ENCODE assay signal across 8 cellular contexts in genomic region chr9:4680178-4680535, GRCh38. TPM values are rescaled to one million over a fixed set of nuclear protein-coding genes. Genes with fewer than 3 reads are reported as not detected.
DNase-seq lines count a peak whose midpoint lies in the region; ATAC-seq and TF ChIP-seq lines count a peak whose summit lies in the region.

No MANE protein-coding gene starts in this region.

- peaks cover 16% of the 10 kb centered on the region for H3K4me1 Mint-ChIP-seq in activated T-cell treated with anti-CD3 and anti-CD28 coated beads, Interleukin-2, amount 50 U/mL, for 24 hours (ENCODE audit: low read depth)
- H3K4me1 Mint-ChIP-seq in progenitor cell of endocrine pancreas (ENCODE audit: low read depth): peaks cover 7% of the 10 kb centered on the region

- H3K79me2 ChIP-seq in OCI-LY7 (ENCODE audit: insufficient read depth, low read depth, low read length): peaks cover 32% of the 10 kb centered on the region

- no peak overlapping the region for H3K27ac Mint-ChIP-seq in activated T-cell treated with anti-CD3 and anti-CD28 coated beads, Interleukin-2, amount 50 U/mL, for 24 hours
- H3K27ac Mint-ChIP-seq in progenitor cell of endocrine pancreas: no peak overlapping the region

- H3K9me3 ChIP-seq in OCI-LY7 (ENCODE audit: low read length) (no peaks in the 10 kb centered on the region), sigmoid colon (no peaks in the 10 kb centered on the region)

- no peaks in the 10 kb centered on the region for H3K9me2 ChIP-seq in OCI-LY7 (ENCODE audit: insufficient read depth, low read length)

- H3K4me3 Mint-ChIP-seq in activated T-cell treated with anti-CD3 and anti-CD28 coated beads, Interleukin-2, amount 50 U/mL, for 24 hours: no peak overlapping the region
- no peak overlapping the region for H3K4me3 Mint-ChIP-seq in progenitor cell of endocrine pancreas (ENCODE audit: low read depth)

- H3K27ac ChIP-seq in OCI-LY7 (ENCODE audit: low read depth, low read length, poor library complexity, severe bottlenecking) (peak overlapping the region; percentile 80), sigmoid colon (peak overlapping the region; percentile 93 to 99 (median 98))

- no TSS peak for BruUV-seq in OCI-LY7 (replicated peaks; lab: Mats Ljungman, UMichigan)

- H3K36me3 ChIP-seq in OCI-LY7 (ENCODE audit: insufficient read depth, low read length): peaks cover 11% of the 10 kb centered on the region; the same call in 1 of the 2 replicates
- peaks cover 0 to 4% (median 0%) of the 10 kb centered on the region in 4 donors for H3K36me3 ChIP-seq in sigmoid colon

- 1 to 4% methylated on average over 10 of the region's 10 CpGs for WGBS in sigmoid colon, 2 donors

- intact Hi-C loops in OCI-LY7 (cut with micrococcal nuclease; ENCODE audit: unreplicated experiment) (no loop called here), sigmoid colon (cut with DNase I) (loop anchor here (10.0 kb wide), 1 partner anchor 385 kb away; no protein-coding TSS in a partner anchor)

- peak overlapping the region; percentile 88 for H3K4me2 ChIP-seq in OCI-LY7 (ENCODE audit: low read length)

- ATAC-seq in GM18517 (IDR thresholded peaks at IDR 0.05; ENCODE audit: unreplicated experiment): peak; percentile 4

- TF ChIP-seq EP300 in sigmoid colon (IDR thresholded peaks at IDR 0.05): no peak

- DNase-seq in OCI-LY7 (ENCODE audit: low spot score) (peak; percentile 23), fibroblast of villous mesenchyme (ENCODE audit: low read depth) (peak; percentile 32), sigmoid colon (no peak), NCI-H1048 (lab: John Stamatoyannopoulos, UW) (no peak), OCI-M2 (lab: John Stamatoyannopoulos, UW; ENCODE audit: unreplicated experiment) (no peak), progenitor cell of endocrine pancreas (ENCODE audit: low spot score, unreplicated experiment) (no peak)
- DNase-seq in activated T-cell treated with anti-CD3 and anti-CD28 coated beads, Interleukin-2, amount 50 U/mL, for 24 hours: no peak

- no peaks in the 10 kb centered on the region for H3K27me3 ChIP-seq in sigmoid colon

- peaks cover 15% of the 10 kb centered on the region for H3K36me3 Mint-ChIP-seq in activated T-cell treated with anti-CD3 and anti-CD28 coated beads, Interleukin-2, amount 50 U/mL, for 24 hours (ENCODE audit: low read depth)
- H3K36me3 Mint-ChIP-seq in progenitor cell of endocrine pancreas (ENCODE audit: insufficient read depth): no peaks in the 10 kb centered on the region

- TF ChIP-seq POLR2A in sigmoid colon (IDR thresholded peaks at IDR 0.05): no peak

- POLR2A ChIA-PET in OCI-LY7 (lab: Charles Lee): interaction anchor here (0.6 to 1.0 kb wide), 2 partner anchors 39 to 67 kb away, joined by 3 read pairs; no protein-coding TSS in a partner anchor

- H3K4me3 ChIP-seq in OCI-LY7 (ENCODE audit: low read depth, low read length, poor library complexity, severe bottlenecking) (peak overlapping the region; percentile 90), fibroblast of villous mesenchyme (ENCODE audit: low read depth, low read length) (peak overlapping the region; percentile 90), sigmoid colon (peak overlapping the region; percentile 69 to 96 (median 82))

- CTCF ChIA-PET in OCI-LY7 (lab: Charles Lee; ENCODE audit: unreplicated experiment): no interaction called here

- H4K20me1 ChIP-seq in OCI-LY7 (ENCODE audit: insufficient read depth, low read length): no peaks in the 10 kb centered on the region

- no peaks in the 10 kb centered on the region for H3K9me3 Mint-ChIP-seq in activated T-cell treated with anti-CD3 and anti-CD28 coated beads, Interleukin-2, amount 50 U/mL, for 24 hours
- H3K9me3 Mint-ChIP-seq in progenitor cell of endocrine pancreas (ENCODE audit: low read depth): no peaks in the 10 kb centered on the region

- H3K4me1 ChIP-seq in OCI-LY7 (ENCODE audit: insufficient read depth, low read length, poor library complexity, severe bottlenecking): peaks cover 20% of the 10 kb centered on the region
- peaks cover 0 to 45% (median 28%) of the 10 kb centered on the region in 4 donors for H3K4me1 ChIP-seq in sigmoid colon

- H3K27me3 Mint-ChIP-seq in activated T-cell treated with anti-CD3 and anti-CD28 coated beads, Interleukin-2, amount 50 U/mL, for 24 hours: no peaks in the 10 kb centered on the region
- H3K27me3 Mint-ChIP-seq in progenitor cell of endocrine pancreas: no peaks in the 10 kb centered on the region

- H2AFZ ChIP-seq in OCI-LY7 (ENCODE audit: low read length): peak overlapping the region; percentile 51

- TF ChIP-seq CTCF in OCI-LY7 (conservative IDR thresholded peaks at IDR 0.05; ENCODE audit: low read length) (no peak), fibroblast of villous mesenchyme (IDR thresholded peaks at IDR 0.05; ENCODE audit: insufficient read depth, low read depth, low read length) (no peak), sigmoid colon (IDR thresholded peaks at IDR 0.05) (no peak), progenitor cell of endocrine pancreas (IDR thresholded peaks at IDR 0.05; ENCODE audit: unreplicated experiment) (no peak)

RNA-seq across cellular contexts. Expression of gene CDC37L1, which starts 0.8 kb away (rescaled TPM):
- 11.7 and 13.8 TPM in 2 replicates for total RNA-seq in OCI-LY7 (2014; rRNA removed; shearing (Covaris generic))
- total RNA-seq in OCI-LY7 (2022) (9.3 and 11.1 TPM in 2 replicates), fibroblast of villous mesenchyme (19.3 and 25.9 TPM in 2 replicates), sigmoid colon (10 to 100 TPM; 30.7 to 40.6 (median 33.3) TPM), progenitor cell of endocrine pancreas (15.5 and 16.6 TPM in 2 replicates)
- polyA plus RNA-seq in sigmoid colon: 10 to 100 TPM in 1 of 3 donors, 1 to 10 TPM in 2; 8.4 to 11.6 (median 9.9) TPM

RNA-seq across cellular contexts. Expression of gene SPATA6L, which starts 13.9 kb away (rescaled TPM):
- not detected in 2 replicates for total RNA-seq in OCI-LY7 (2014; rRNA removed; shearing (Covaris generic))
- total RNA-seq in OCI-LY7 (2022): 0.49 and 2.3 TPM in 2 replicates
- 0.43 and 0.64 TPM in 2 replicates for total RNA-seq in fibroblast of villous mesenchyme
- total RNA-seq in sigmoid colon: 1 to 10 TPM; 1.4 to 3.3 (median 2.2) TPM
- 1 to 10 TPM; 1.4 to 2.4 (median 2.0) TPM for polyA plus RNA-seq in sigmoid colon
- total RNA-seq in progenitor cell of endocrine pancreas: 7.1 and 7.8 TPM in 2 replicates

RNA-seq across cellular contexts. Expression of gene PLPP6, which starts 18.1 kb away (rescaled TPM):
- 2.5 and 4.6 TPM in 2 replicates for total RNA-seq in OCI-LY7 (2014; rRNA removed; shearing (Covaris generic))
- total RNA-seq in OCI-LY7 (2022): 7.5 and 8.1 TPM in 2 replicates
- 6.4 and 8.2 TPM in 2 replicates for total RNA-seq in fibroblast of villous mesenchyme
- total RNA-seq in sigmoid colon: 1 to 10 TPM; 3.0 to 6.9 (median 3.7) TPM
- polyA plus RNA-seq in sigmoid colon: 10 to 100 TPM in 1 of 3 donors, 1 to 10 TPM in 2; 3.0 to 10.7 (median 3.7) TPM
- 21.2 and 22.5 TPM in 2 replicates for total RNA-seq in progenitor cell of endocrine pancreas

Comparison
In these comparisons a context has a peak if more than half of its experiments do, and no peak if none do; other contexts are left out.
1. DNase-seq: peak in OCI-LY7 (single experiment) and fibroblast of villous mesenchyme (single experiment); none in sigmoid colon (single experiment), NCI-H1048 (single experiment), OCI-M2 (single experiment), activated T-cell treated with anti-CD3 and anti-CD28 coated beads, Interleukin-2, amount 50 U/mL, for 24 hours (single experiment) and progenitor cell of endocrine pancreas (single experiment).
2. Peak in every context shown above with its lines, with median percentiles within 50 percentile points of each other: H3K4me3 ChIP-seq.